In genomic region chr6:34904990-34905613, GRCh38 we compare ENCODE assay signal across 8 cellular contexts.
"Had no signal": no experiment of that assay in that cellular context is flagged by ENCODE, and none has a peak within 500 bp of the region (broad histone marks: within the 10 kb centered on the region; RNA-seq: fewer than 3 reads in every experiment).

No MANE protein-coding gene starts in this region.

- DNase-seq: activated CD4-positive, alpha-beta T cell treated with anti-CD3 and anti-CD28 coated beads, Interleukin-2, amount 50 U/mL, for 4 hours; activated CD4-positive, CD25-positive, alpha-beta regulatory T cell; activated effector memory CD4-positive, alpha-beta T cell treated with anti-CD3 and anti-CD28 coated beads, Interleukin-2, amount 50 U/mL, for 16 hours; activated T-cell treated with anti-CD3 and anti-CD28 coated beads, Interleukin-2, amount 50 U/mL, for 4 hours; hypothalamus; stimulated activated CD4-positive, alpha-beta T cell treated with anti-CD3 and anti-CD28 coated beads, Interleukin-12 subunit alpha, Interleukin-12 subunit beta, amount 100 ng/mL, for 4 hours; T-helper 17 cell had no signal

- ATAC-seq: activated naive CD4-positive, alpha-beta T cell treated with anti-CD3 and anti-CD28 coated beads, Interleukin-2, amount 50 U/mL, for 72 hours; activated T-cell treated with anti-CD3 and anti-CD28 coated beads, Interleukin-2, amount 50 U/mL, for 4 hours; T-helper 17 cell had no signal

- H3K9me3 Mint-ChIP-seq: activated naive CD4-positive, alpha-beta T cell treated with anti-CD3 and anti-CD28 coated beads, Interleukin-2, amount 50 U/mL, for 72 hours; activated T-cell treated with anti-CD3 and anti-CD28 coated beads, Interleukin-2, amount 50 U/mL, for 4 hours had no signal

- H3K4me3 Mint-ChIP-seq: activated T-cell treated with anti-CD3 and anti-CD28 coated beads, Interleukin-2, amount 50 U/mL, for 4 hours; T-helper 17 cell had no signal

- H3K27ac Mint-ChIP-seq: activated naive CD4-positive, alpha-beta T cell treated with anti-CD3 and anti-CD28 coated beads, Interleukin-2, amount 50 U/mL, for 72 hours; T-helper 17 cell had no signal
